14 cellular contexts compared by ENCODE assay signal in genomic region chr2:128867936-128868636, GRCh38.
DNase-seq lines count a peak whose midpoint lies in the region; ATAC-seq and TF ChIP-seq lines count a peak whose summit lies in the region.
"Had no signal": no experiment of that assay in that cellular context is flagged by ENCODE, and none has a peak within 500 bp of the region (broad histone marks: within the 10 kb centered on the region; RNA-seq: fewer than 3 reads in every experiment).

No MANE protein-coding gene starts in this region.

- no CpG with 5 or more reads among the region's 7 CpGs for whole genome bisulfite sequencing in mesendoderm (ENCODE audit: extremely low coverage, insufficient coverage, low lambda C conversion rate)

- H3K4me1 ChIP-seq in RWPE2 (ENCODE audit: insufficient read depth, poor library complexity, severe bottlenecking) (peaks cover 12% of the 10 kb centered on the region), foreskin keratinocyte (no peaks in the 10 kb centered on the region), mesendoderm (ENCODE audit: control insufficient read depth, low read depth, low read length) (no peaks in the 10 kb centered on the region)
- H3K4me1 ChIP-seq: A549, Caco-2 had no signal

- no peaks in the 10 kb centered on the region for H3K9me3 ChIP-seq in RWPE2 (ENCODE audit: severe bottlenecking)
- H3K9me3 ChIP-seq: A549, Caco-2 had no signal

- H3K27ac ChIP-seq in RWPE2 (ENCODE audit: poor library complexity, severe bottlenecking) (peak overlapping the region; percentile 57), foreskin keratinocyte (peak overlapping the region; percentile 14), mesendoderm (ENCODE audit: low read depth, low read length) (no peak overlapping the region)
- H3K27ac ChIP-seq: A549 had no signal

- H3K9ac ChIP-seq in mesendoderm (ENCODE audit: low read length), result no peak overlapping the region

- H2BK15ac ChIP-seq in mesendoderm (replicated peaks; ENCODE audit: low read depth), result no peak overlapping the region

- no peak overlapping the region for H3K56ac ChIP-seq in mesendoderm (ENCODE audit: low read length)

- H3K36me3 ChIP-seq in RWPE2 (ENCODE audit: low read depth), result no peaks in the 10 kb centered on the region
- no peaks in the 10 kb centered on the region for H3K36me3 ChIP-seq in mesendoderm (ENCODE audit: control insufficient read depth, insufficient read depth, low read length)

- H2BK5ac ChIP-seq in mesendoderm (ENCODE audit: low read length), result no peak overlapping the region

- TF ChIP-seq CTCF in RWPE2 (IDR thresholded peaks at IDR 0.05; ENCODE audit: poor library complexity, severe bottlenecking) (no peak), foreskin keratinocyte (conservative IDR thresholded peaks at IDR 0.05) (no peak)

- H2BK120ac ChIP-seq in mesendoderm (ENCODE audit: low read depth, low read length), result no peak overlapping the region

- no peak overlapping the region for H3K4me2 ChIP-seq in mesendoderm (ENCODE audit: low read length)
- H3K4me2 ChIP-seq: A549 had no signal

- H3K18ac ChIP-seq in mesendoderm (ENCODE audit: low read length), result no peak overlapping the region

- no peak overlapping the region for H3K4ac ChIP-seq in mesendoderm (ENCODE audit: low read depth, low read length)

- DNase-seq in RWPE2 (ENCODE audit: low spot score) (no peak), foreskin keratinocyte (no peak), mesendoderm (no peak), putamen (ENCODE audit: low spot score) (peak; percentile 26), CD1c-positive myeloid dendritic cell (ENCODE audit: extremely low spot score) (no peak)
- DNase-seq in activated CD4-positive, alpha-beta T cell treated with anti-CD3 and anti-CD28 coated beads for 1 hour, result no peak
- DNase-seq: Caco-2; CD8-positive, alpha-beta memory T cell; DND-41; GDM1 had no signal

- H3K4me3 ChIP-seq in RWPE2 (ENCODE audit: severe bottlenecking) (no peak overlapping the region), mesendoderm (ENCODE audit: low read length) (no peak overlapping the region)
- H3K4me3 ChIP-seq: A549 had no signal

- no peaks in the 10 kb centered on the region for H3K79me2 ChIP-seq in mesendoderm (ENCODE audit: control insufficient read depth, insufficient read depth, low read length)

- ATAC-seq in RWPE2 (ENCODE audit: low read depth), result no peak
- ATAC-seq in foreskin keratinocyte, result no peak
- no peak for ATAC-seq in esophagus mucosa
- no peak for ATAC-seq in HG02763 (IDR thresholded peaks at IDR 0.05; ENCODE audit: unreplicated experiment)
- ATAC-seq: A549, HepG2 had no signal

- no peak overlapping the region for H2AK5ac ChIP-seq in mesendoderm (ENCODE audit: low read length)

- peak overlapping the region; percentile 17 for H3K23ac ChIP-seq in mesendoderm (ENCODE audit: low read length)

- H3K27me3 ChIP-seq in RWPE2 (ENCODE audit: insufficient read depth, poor library complexity, severe bottlenecking) (no peaks in the 10 kb centered on the region), foreskin keratinocyte (no peaks in the 10 kb centered on the region), mesendoderm (ENCODE audit: insufficient read depth, low read length, poor library complexity) (no peaks in the 10 kb centered on the region)

- no peak overlapping the region for H4K8ac ChIP-seq in mesendoderm (ENCODE audit: low read depth, low read length)

- no peaks in the 10 kb centered on the region for H3K79me1 ChIP-seq in mesendoderm (ENCODE audit: low read length)

- no peak overlapping the region for H4K5ac ChIP-seq in mesendoderm (ENCODE audit: low read length)
